16 cellular contexts compared by ENCODE assay signal in genomic region chr1:238658766-238659165, GRCh38.
DNase-seq lines count a peak whose midpoint lies in the region; ATAC-seq and TF ChIP-seq lines count a peak whose summit lies in the region.
"Had no signal": no experiment of that assay in that cellular context is flagged by ENCODE, and none has a peak within 500 bp of the region (broad histone marks: within the 10 kb centered on the region; RNA-seq: fewer than 3 reads in every experiment).

No MANE protein-coding gene starts in this region.

- H3K79me1 ChIP-seq in mesendoderm (ENCODE audit: low read length), result no peaks in the 10 kb centered on the region

- no peak overlapping the region for H2BK15ac ChIP-seq in mesendoderm (replicated peaks; ENCODE audit: low read depth)

- H3K4me2 ChIP-seq in mesendoderm (ENCODE audit: low read length), result no peak overlapping the region

- TF ChIP-seq EP300 in transverse colon (IDR thresholded peaks at IDR 0.05; ENCODE audit: low read depth), result no peak

- DNase-seq in Caki2 (ENCODE audit: low read depth) (peak; percentile 55), LHCN-M2 (ENCODE audit: low read depth) (peak; percentile 71), astrocyte of the spinal cord (ENCODE audit: low read depth, low spot score) (peak; percentile 61), mesendoderm (peak; percentile 60), transverse colon (no peak), NCI-H345 (lab: John Stamatoyannopoulos, UW) (no peak), occipital lobe (lab: John Stamatoyannopoulos, UW) (no peak)
- DNase-seq: activated CD4-positive, alpha-beta memory T cell treated with anti-CD3 and anti-CD28 coated beads, Interleukin-2, amount 10 ng/mL, durations not matched to agents 7 days and 5 days; COR-L47; erythroblast; NCI-H187; NCI-H524; stimulated activated naive CD4-positive, alpha-beta T cell; uterus had no signal

- no peak for TF ChIP-seq POLR2A in transverse colon (IDR thresholded peaks at IDR 0.05)

- no peak for TF ChIP-seq CTCF in astrocyte of the spinal cord (IDR thresholded peaks at IDR 0.05; ENCODE audit: low read depth, low read length)
- TF ChIP-seq CTCF in transverse colon (IDR thresholded peaks at IDR 0.05), result no peak

- no peak overlapping the region for H3K56ac ChIP-seq in mesendoderm (ENCODE audit: low read length)

- H3K4me3 ChIP-seq in astrocyte of the spinal cord (ENCODE audit: low read depth, low read length), result no peak overlapping the region
- H3K4me3 ChIP-seq in mesendoderm (ENCODE audit: low read length), result no peak overlapping the region
- no peak overlapping the region for H3K4me3 ChIP-seq in transverse colon
- H3K4me3 ChIP-seq: adrenal gland, uterus had no signal

- WGBS in mesendoderm (ENCODE audit: extremely low coverage, insufficient coverage, low lambda C conversion rate), result no CpG with 5 or more reads among the region's 1 CpG
- WGBS in transverse colon (ENCODE audit: low coverage in 1 of 2), 2 donors, result 49 to 60% methylated on average over 1 of the region's 1 CpG

- H3K4ac ChIP-seq in mesendoderm (ENCODE audit: low read depth, low read length), result no peak overlapping the region

- H3K4me1 ChIP-seq in mesendoderm (ENCODE audit: control insufficient read depth, low read depth, low read length), result no peaks in the 10 kb centered on the region
- no peaks in the 10 kb centered on the region for H3K4me1 ChIP-seq in transverse colon
- H3K4me1 ChIP-seq: adrenal gland, uterus had no signal

- H3K9ac ChIP-seq in mesendoderm (ENCODE audit: low read length), result no peak overlapping the region

- H3K27me3 ChIP-seq in mesendoderm (ENCODE audit: insufficient read depth, low read length, poor library complexity) (no peaks in the 10 kb centered on the region), transverse colon (no peaks in the 10 kb centered on the region)
- H3K27me3 ChIP-seq: adrenal gland had no signal

- no peak overlapping the region for H4K8ac ChIP-seq in mesendoderm (ENCODE audit: low read depth, low read length)

- H3K36me3 ChIP-seq in mesendoderm (ENCODE audit: control insufficient read depth, insufficient read depth, low read length) (no peaks in the 10 kb centered on the region), transverse colon (no peaks in the 10 kb centered on the region)
- H3K36me3 ChIP-seq: adrenal gland, uterus had no signal

- no peak overlapping the region for H3K18ac ChIP-seq in mesendoderm (ENCODE audit: low read length)

- no peak overlapping the region for H4K5ac ChIP-seq in mesendoderm (ENCODE audit: low read length)

- no peak overlapping the region for H2BK5ac ChIP-seq in mesendoderm (ENCODE audit: low read length)

- intact Hi-C loops in transverse colon (cut with DNase I; ENCODE audit: low total_unique reads), result no loop called here

- no peaks in the 10 kb centered on the region for H3K9me3 ChIP-seq in transverse colon
- H3K9me3 ChIP-seq: uterus had no signal

- H3K79me2 ChIP-seq in mesendoderm (ENCODE audit: control insufficient read depth, insufficient read depth, low read length), result no peaks in the 10 kb centered on the region

- H3K23ac ChIP-seq in mesendoderm (ENCODE audit: low read length), result no peak overlapping the region

- no peak overlapping the region for H2AK5ac ChIP-seq in mesendoderm (ENCODE audit: low read length)

- H3K27ac ChIP-seq in mesendoderm (ENCODE audit: low read depth, low read length) (no peak overlapping the region), transverse colon (no peak overlapping the region)
- H3K27ac ChIP-seq: adrenal gland, uterus had no signal

- no peak overlapping the region for H2BK120ac ChIP-seq in mesendoderm (ENCODE audit: low read depth, low read length)

- no peak for ATAC-seq in GM18520 (IDR thresholded peaks at IDR 0.05; ENCODE audit: unreplicated experiment)

- in situ Hi-C loops in Caki2 (cut with HindIII; ENCODE audit: low pct_unique_long_range_greater_than_20kb, low sequenced_read_pairs), result no loop called here
- in situ Hi-C loops in astrocyte of the spinal cord (cut with HindIII; ENCODE audit: low sequenced_read_pairs), result no loop called here
- in situ Hi-C loops in transverse colon (cut with MboI; ENCODE audit: low pct_ligation_motif_present in 1 of 4, low pct_unique_long_range_greater_than_20kb in 1 of 4, low sequenced_read_pairs in 3 of 4), result no loop called here

Comparison
In these comparisons a context has a peak if more than half of its experiments do, and no peak if none do; other contexts are left out.
1. DNase-seq: peak in Caki2 (single experiment), LHCN-M2 (single experiment), astrocyte of the spinal cord (single experiment) and mesendoderm (single experiment); none in transverse colon (single experiment), NCI-H345 (single experiment) and occipital lobe (single experiment).